Comparison of ENCODE assay signal across 8 cellular contexts in the genomic region with DNA sequence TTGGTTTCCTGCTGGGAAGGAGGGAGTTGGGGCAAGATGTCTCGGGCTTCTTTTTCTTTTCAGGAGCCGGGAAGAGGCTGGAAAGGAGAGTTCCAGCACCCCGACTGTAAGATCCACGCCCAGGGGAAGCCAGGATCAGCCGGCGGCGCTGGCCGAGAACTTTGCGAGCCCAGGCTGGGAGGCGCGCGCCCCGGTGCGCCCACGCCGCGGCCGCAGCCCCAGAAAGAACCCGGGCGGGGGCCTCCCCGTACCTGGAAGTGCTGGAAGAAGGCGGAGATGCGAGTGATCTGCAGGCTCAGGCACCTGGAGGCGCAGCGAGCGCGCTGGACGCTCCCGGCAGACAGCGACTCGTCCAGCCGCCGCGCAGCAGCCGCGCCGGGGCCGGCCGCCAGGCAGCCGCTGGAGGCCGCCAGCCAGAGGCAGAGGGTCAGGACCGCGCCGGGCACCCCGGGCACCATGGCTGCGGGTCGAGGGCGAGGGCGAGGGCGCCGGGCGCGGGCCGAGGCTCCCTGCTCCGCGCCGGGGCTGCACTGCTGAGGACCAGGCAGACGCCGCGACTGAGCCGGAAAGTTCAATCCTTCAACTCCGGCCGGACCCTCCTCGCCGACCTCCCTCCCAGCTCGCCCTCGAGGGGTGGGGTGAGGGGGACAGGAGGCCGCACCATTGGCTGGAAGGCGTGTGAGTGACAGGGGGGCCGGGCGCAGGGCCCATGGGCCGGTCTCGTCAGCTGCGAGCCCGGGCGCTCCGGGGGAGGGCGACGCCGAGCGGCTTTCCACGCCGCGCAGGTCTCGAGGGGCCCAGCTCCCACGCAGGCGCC. TPM values are rescaled to one million over a fixed set of nuclear protein-coding genes. Genes with fewer than 3 reads are reported as not detected.
A peak's percentile ranks its signal among the peaks of the same experiment; 100 is the strongest.
DNase-seq lines count a peak whose midpoint lies in the region; ATAC-seq and TF ChIP-seq lines count a peak whose summit lies in the region.

ANOS1 (minus strand) TSS at position 559 of the 817 bp plus-strand sequence; CDS start at position 458, 101 bp downstream.

- H3K27me3 Mint-ChIP-seq in neural crest cell (ENCODE audit: low read depth) = peaks cover 53% of the 10 kb centered on the region

- no peaks in the 10 kb centered on the region for H3K36me3 Mint-ChIP-seq in neural crest cell (ENCODE audit: low read depth)

- H3K9me3 Mint-ChIP-seq in neural crest cell = no peaks in the 10 kb centered on the region

- ATAC-seq in GM18867 (IDR thresholded peaks at IDR 0.05; ENCODE audit: unreplicated experiment) (no peak), HG03139 (IDR thresholded peaks at IDR 0.05; ENCODE audit: unreplicated experiment) (no peak)

- peak within 1 kb of the TSS in 3 of 4 donors; percentile 21 to 51 (median 29) for H3K27ac ChIP-seq in esophagus muscularis mucosa (replicated peaks in 1 of 4)

- peaks cover 18% of the 10 kb centered on the region for H3K4me1 Mint-ChIP-seq in neural crest cell

- TF ChIP-seq EP300 in esophagus muscularis mucosa (IDR thresholded peaks at IDR 0.05) = no peak

- H3K4me1 ChIP-seq in esophagus muscularis mucosa = peaks cover 3 to 25% (median 23%) of the 10 kb centered on the region in 4 donors

- H3K27me3 ChIP-seq in esophagus muscularis mucosa = peaks cover 0 to 7% (median 0%) of the 10 kb centered on the region in 4 donors

- intact Hi-C loops in esophagus muscularis mucosa (cut with DNase I) = loop anchor here (10.0 kb wide), 1 partner anchor 367 kb away; no protein-coding TSS in a partner anchor

- H3K36me3 ChIP-seq in esophagus muscularis mucosa = no peaks in the 10 kb centered on the region

- WGBS in esophagus muscularis mucosa = 0% methylated on average over 21 of the region's 87 CpGs

- TF ChIP-seq POLR2A in esophagus muscularis mucosa (IDR thresholded peaks at IDR 0.05; ENCODE audit: low read depth) = no peak

- TF ChIP-seq CTCF in esophagus muscularis mucosa (IDR thresholded peaks at IDR 0.05) = no peak
- TF ChIP-seq CTCF in neural crest cell (conservative IDR thresholded peaks at IDR 0.05) = no peak

- DNase-seq in EH (ENCODE audit: low read depth) = peak; percentile 17
- peak; percentile 48 for DNase-seq in NCI-H774 (lab: John Stamatoyannopoulos, UW)
- no peak for DNase-seq in esophagus muscularis mucosa (ENCODE audit: extremely low spot score)
- DNase-seq in neural crest cell (ENCODE audit: low read depth, low spot score) = peak; percentile 80
- no peak for DNase-seq in NCI-H446 treated with DMSO at 0.1 percent for 48 hours (lab: John Stamatoyannopoulos, UW)
- no peak for DNase-seq in RPMI8226

- H3K4me3 Mint-ChIP-seq in neural crest cell = peak within 1 kb of the TSS; percentile 91

- H3K4me3 ChIP-seq in esophagus muscularis mucosa = peak within 1 kb of the TSS; percentile 57 to 66 (median 58)

- no peaks in the 10 kb centered on the region for H3K9me3 ChIP-seq in esophagus muscularis mucosa

- no peak within 1 kb of the TSS for H3K27ac Mint-ChIP-seq in neural crest cell (ENCODE audit: unreplicated experiment)

RNA-seq across cellular contexts. Expression of gene ANOS1, which starts in this region (rescaled TPM):
- total RNA-seq in esophagus muscularis mucosa (1 to 10 TPM; 2.0 to 3.7 (median 2.4) TPM), neural crest cell (18.1 and 18.8 TPM in 2 replicates)

Comparison
In these comparisons a context has a peak if more than half of its experiments do, and no peak if none do; other contexts are left out.
1. DNase-seq: peak in EH (single experiment), NCI-H774 (single experiment) and neural crest cell (single experiment); none in esophagus muscularis mucosa (single experiment), NCI-H446 treated with DMSO at 0.1 percent for 48 hours (single experiment) and RPMI8226 (single experiment).